Comparison of ENCODE assay signal across 8 cellular contexts in the genomic region with DNA sequence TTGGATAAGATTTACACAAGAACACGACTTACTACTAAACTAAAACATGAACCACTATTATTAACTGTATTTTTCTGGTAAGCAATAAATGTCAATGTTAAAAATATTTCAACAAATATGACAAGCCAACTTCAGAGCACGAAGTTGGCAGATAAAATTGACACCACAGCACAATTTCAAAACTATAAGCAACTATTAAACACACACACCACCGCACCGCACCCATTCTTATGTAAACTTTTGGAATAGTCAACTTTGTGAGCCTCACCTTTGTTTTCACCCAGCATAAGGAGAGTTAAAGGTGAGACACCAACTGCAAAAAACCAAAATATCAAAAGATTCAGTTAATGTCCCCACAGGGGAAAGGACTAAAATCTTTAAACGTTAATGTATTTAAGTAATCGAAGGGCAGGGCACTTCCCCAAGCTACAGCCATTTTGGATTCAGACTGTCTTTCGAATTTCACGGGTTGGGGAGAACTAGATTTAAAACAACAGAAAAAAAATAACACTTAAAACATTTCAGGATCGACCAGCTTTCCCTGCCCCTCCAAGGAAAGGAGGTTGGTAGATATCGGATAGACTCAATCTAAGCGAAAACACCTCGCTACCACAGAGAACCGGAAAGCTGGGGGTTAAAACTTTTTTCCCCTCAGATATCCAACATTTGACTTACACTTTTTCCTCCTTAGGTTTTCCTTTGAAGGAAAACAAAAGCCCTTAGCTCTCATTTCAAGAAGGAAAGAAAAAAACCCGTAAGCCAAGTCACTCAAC. TPM values are rescaled to one million over a fixed set of nuclear protein-coding genes. Genes with fewer than 3 reads are reported as not detected.
DNase-seq lines count a peak whose midpoint lies in the region; ATAC-seq and TF ChIP-seq lines count a peak whose summit lies in the region.

No MANE protein-coding gene starts in this region.

- H3K4me1 Mint-ChIP-seq in activated T-cell treated with anti-CD3 and anti-CD28 coated beads, Interleukin-2, amount 50 U/mL, for 24 hours (ENCODE audit: low read depth) = peaks cover 59% of the 10 kb centered on the region

- peak overlapping the region; percentile 99 for H3K4me3 Mint-ChIP-seq in activated T-cell treated with anti-CD3 and anti-CD28 coated beads, Interleukin-2, amount 50 U/mL, for 24 hours

- no peak for TF ChIP-seq POLR2A in erythroblast (IDR thresholded peaks at IDR 0.05; ENCODE audit: low read length)

- peak overlapping the region; percentile 98 for H3K27ac Mint-ChIP-seq in activated T-cell treated with anti-CD3 and anti-CD28 coated beads, Interleukin-2, amount 50 U/mL, for 24 hours

- no peak for TF ChIP-seq CTCF in neutrophil (IDR thresholded peaks at IDR 0.05)

- H3K36me3 ChIP-seq in neutrophil = no peaks in the 10 kb centered on the region

- no peaks in the 10 kb centered on the region for H3K9me3 Mint-ChIP-seq in activated T-cell treated with anti-CD3 and anti-CD28 coated beads, Interleukin-2, amount 50 U/mL, for 24 hours

- DNase-seq in activated T-cell treated with anti-CD3 and anti-CD28 coated beads, Interleukin-2, amount 50 U/mL, for 24 hours = no peak
- DNase-seq in activated T-cell treated with anti-CD3 and anti-CD28 coated beads, Interleukin-2, amount 50 U/mL, for 48 hours = no peak
- DNase-seq in RPMI7951 (ENCODE audit: low read depth) (peak; percentile 3), erythroblast (lab: John Stamatoyannopoulos, UW) (peak; percentile 69 to 82), NCI-H510A (lab: John Stamatoyannopoulos, UW) (no peak)

- peak overlapping the region; percentile 86 to 95 for H3K4me3 ChIP-seq in neutrophil (ENCODE audit: low read depth in 1 of 2, low read length in 1 of 2)

- H3K9me3 ChIP-seq in neutrophil = no peaks in the 10 kb centered on the region

- H3K27me3 Mint-ChIP-seq in activated T-cell treated with anti-CD3 and anti-CD28 coated beads, Interleukin-2, amount 50 U/mL, for 24 hours = no peaks in the 10 kb centered on the region

- H3K27me3 ChIP-seq in neutrophil = no peaks in the 10 kb centered on the region

- peaks cover 74% of the 10 kb centered on the region for H3K36me3 Mint-ChIP-seq in activated T-cell treated with anti-CD3 and anti-CD28 coated beads, Interleukin-2, amount 50 U/mL, for 24 hours (ENCODE audit: low read depth)

- peak overlapping the region; percentile 93 for H3K27ac ChIP-seq in neutrophil

- ATAC-seq in HG02610 (IDR thresholded peaks at IDR 0.05; ENCODE audit: unreplicated experiment) (no peak), HG02970 (IDR thresholded peaks at IDR 0.05; ENCODE audit: low FRiP score, unreplicated experiment) (no peak)

- peaks cover 49 to 50% of the 10 kb centered on the region in 2 experiments for H3K4me1 ChIP-seq in neutrophil (ENCODE audit: control insufficient read depth in 1 of 2, insufficient read depth in 1 of 2, low read depth in 1 of 2, low read length in 1 of 2)

RNA-seq across cellular contexts. Expression of gene GPBP1L1, which starts 0.8 kb away (rescaled TPM):
- 105 and 122 TPM in 2 replicates for total RNA-seq in RPMI7951 (2014; rRNA removed; shearing (Covaris generic))

RNA-seq across cellular contexts. Expression of gene TMEM69, which starts 2.5 kb away (rescaled TPM):
- total RNA-seq in RPMI7951 (2014; rRNA removed; shearing (Covaris generic)) = 40.5 and 49.0 TPM in 2 replicates

Comparison
In these comparisons a context has a peak if more than half of its experiments do, and no peak if none do; other contexts are left out.
1. DNase-seq: peak in RPMI7951 (single experiment) and erythroblast (2 of 2); none in activated T-cell treated with anti-CD3 and anti-CD28 coated beads, Interleukin-2, amount 50 U/mL, for 24 hours (single experiment), activated T-cell treated with anti-CD3 and anti-CD28 coated beads, Interleukin-2, amount 50 U/mL, for 48 hours (0 of 2) and NCI-H510A (single experiment).